ENCODE assay signal across 21 cellular contexts in genomic region chr10:105252908-105253307, GRCh38.
A peak's percentile ranks its signal among the peaks of the same experiment; 100 is the strongest.
DNase-seq lines count a peak whose midpoint lies in the region; ATAC-seq, FAIRE-seq and TF ChIP-seq lines count a peak whose summit lies in the region.
"Had no signal": no experiment of that assay in that cellular context is flagged by ENCODE, and none has a peak within 500 bp of the region (broad histone marks: within the 10 kb centered on the region; RNA-seq: fewer than 3 reads in every experiment).

No MANE protein-coding gene starts in this region.

- intact Hi-C loops in uterus (cut with DNase I; ENCODE audit: low total_unique reads) = no loop called here

- no peak overlapping the region for H2BK20ac ChIP-seq in H1 (ENCODE audit: low read length)

- no peak overlapping the region for H3K4me3 Mint-ChIP-seq in GM23338
- H3K4me3 Mint-ChIP-seq: CD4-positive, CD25-positive, alpha-beta regulatory T cell had no signal

- H4K20me1 ChIP-seq in GM23338 (replicated peaks; ENCODE audit: insufficient read depth) (no peaks in the 10 kb centered on the region), H1 (replicated peaks in 1 of 2; ENCODE audit: control insufficient read depth in 1 of 2, insufficient read depth in 2 of 2, low read length in 2 of 2) (no peaks in the 10 kb centered on the region)

- H3K27ac ChIP-seq in GM23338 (ENCODE audit: low read depth) (no peak overlapping the region), H1 (ENCODE audit: low read depth, low read length) (no peak overlapping the region), uterus (no peak overlapping the region)
- H3K27ac ChIP-seq: SK-N-MC had no signal

- no peak for FAIRE-seq in H1 (lab: Jason Lieb, UNC)
- FAIRE-seq: A204.1, GM12878, K562 had no signal

- no peak overlapping the region for H3K27ac Mint-ChIP-seq in GM23338
- H3K27ac Mint-ChIP-seq: CD4-positive, CD25-positive, alpha-beta regulatory T cell had no signal

- H3K36me3 ChIP-seq in GM23338 (ENCODE audit: insufficient read depth) (no peaks in the 10 kb centered on the region), H1 (ENCODE audit: control insufficient read depth in 2 of 4, insufficient read depth in 4 of 4, low read length in 3 of 4) (no peaks in the 10 kb centered on the region), uterus (no peaks in the 10 kb centered on the region)
- H3K36me3 ChIP-seq: BE2C had no signal

- POLR2A ChIA-PET in H1 (lab: Charles Lee; ENCODE audit: partially characterized antibody) = interaction anchor here (1.2 kb wide), 1 partner anchor 8 kb away, joined by 5 read pairs; no protein-coding TSS in a partner anchor

- no peak overlapping the region for H4K5ac ChIP-seq in H1 (ENCODE audit: insufficient read length, low read depth, low read length)

- no peak overlapping the region for H3K23ac ChIP-seq in H1 (ENCODE audit: insufficient read length)

- no peaks in the 10 kb centered on the region for H3K23me2 ChIP-seq in H1 (ENCODE audit: low read depth, low read length)

- TF ChIP-seq EP300 in H1 (IDR thresholded peaks at IDR 0.05; ENCODE audit: borderline replicate concordance in 1 of 2, low read depth in 2 of 2, low read length in 2 of 2) = no peak

- H3K18ac ChIP-seq in H1 (ENCODE audit: extremely low read depth, low read length) = no peak overlapping the region

- no peaks in the 10 kb centered on the region for H3F3A ChIP-seq in GM23338 (replicated peaks; ENCODE audit: low read depth)

- H3K27me3 ChIP-seq in GM23338 (ENCODE audit: insufficient read depth) = no peaks in the 10 kb centered on the region
- no peaks in the 10 kb centered on the region for H3K27me3 ChIP-seq in H1 (replicated peaks in 1 of 4; ENCODE audit: control insufficient read depth in 3 of 4, extremely low read depth in 1 of 4, insufficient read depth in 3 of 4, low read length in 3 of 4)
- H3K27me3 ChIP-seq in uterus = no peaks in the 10 kb centered on the region
- H3K27me3 ChIP-seq: BE2C had no signal

- no peak overlapping the region for H4K91ac ChIP-seq in H1 (replicated peaks; ENCODE audit: insufficient read length, low read length)

- no peak for TF ChIP-seq POLR2A in H1 (IDR thresholded peaks at IDR 0.05; ENCODE audit: control extremely low read depth in 1 of 2, low read depth in 2 of 2, low read length in 2 of 2)
- TF ChIP-seq POLR2A in uterus (IDR thresholded peaks at IDR 0.05) = no peak

- no peak overlapping the region for H3K4me3 ChIP-seq in GM23338
- H3K4me3 ChIP-seq in H1 (ENCODE audit: extremely low read depth in 1 of 4, insufficient read depth in 2 of 4, low read depth in 3 of 4, low read length in 4 of 4) = no peak overlapping the region
- no peak overlapping the region for H3K4me3 ChIP-seq in uterus
- H3K4me3 ChIP-seq: GM12878, K562, SK-N-MC had no signal

- no peaks in the 10 kb centered on the region for H3K36me3 Mint-ChIP-seq in GM23338 (ENCODE audit: low read depth)
- H3K36me3 Mint-ChIP-seq: CD4-positive, CD25-positive, alpha-beta regulatory T cell had no signal

- no peak overlapping the region for H2BK15ac ChIP-seq in H1 (ENCODE audit: low read length)

- H3K4me1 Mint-ChIP-seq in GM23338 = peaks cover 10% of the 10 kb centered on the region
- H3K4me1 Mint-ChIP-seq: CD4-positive, CD25-positive, alpha-beta regulatory T cell had no signal

- H3K27me3 Mint-ChIP-seq in GM23338 (ENCODE audit: insufficient read depth, low read depth, poor library complexity) = peaks cover 9% of the 10 kb centered on the region
- H3K27me3 Mint-ChIP-seq: CD4-positive, CD25-positive, alpha-beta regulatory T cell had no signal

- H3K4ac ChIP-seq in H1 (replicated peaks; ENCODE audit: insufficient read length, low read depth, low read length) = no peak overlapping the region

- no peaks in the 10 kb centered on the region; the same call in 2 of the 3 replicates for H3K9me3 Mint-ChIP-seq in GM23338

- CTCF ChIA-PET in H1 (lab: Charles Lee; ENCODE audit: partially characterized antibody) = interaction anchor here (1.1 kb wide), 1 partner anchor 189 kb away, joined by 3 read pairs; no protein-coding TSS in a partner anchor

- no peaks in the 10 kb centered on the region for H3K4me1 ChIP-seq in GM23338 (ENCODE audit: insufficient read depth)
- H3K4me1 ChIP-seq in H1 (replicated peaks in 1 of 4; ENCODE audit: control insufficient read depth in 3 of 4, insufficient read depth in 4 of 4, low read length in 3 of 4) = peaks cover 0 to 3% (median under 1%) of the 10 kb centered on the region in 4 experiments; a peak in 1 of 7 replicates
- no peaks in the 10 kb centered on the region for H3K4me1 ChIP-seq in uterus
- H3K4me1 ChIP-seq: BE2C had no signal

- H2BK5ac ChIP-seq in H1 (ENCODE audit: low read depth, low read length) = no peak overlapping the region

- TF ChIP-seq RAD21 in H1 (IDR thresholded peaks at IDR 0.05 in 1 of 2, conservative IDR thresholded peaks at IDR 0.05 in 1 of 2; ENCODE audit: low read depth in 2 of 2, low read length in 2 of 2) = no peak

- no peaks in the 10 kb centered on the region for H3K79me1 ChIP-seq in H1 (ENCODE audit: low read depth, low read length)

- H2AFZ ChIP-seq in GM23338 = no peak overlapping the region
- H2AFZ ChIP-seq in H1 (ENCODE audit: low read length) = peak overlapping the region; percentile 50; the same call in 1 of the 2 replicates

- no peak overlapping the region for H2BK120ac ChIP-seq in H1 (replicated peaks; ENCODE audit: low read depth, low read length)

- H2AK5ac ChIP-seq in H1 (ENCODE audit: low read depth, low read length) = no peak overlapping the region

- H3K14ac ChIP-seq in H1 (ENCODE audit: insufficient read length) = no peak overlapping the region

- H3K79me2 ChIP-seq in GM23338 (replicated peaks; ENCODE audit: insufficient read depth) (no peaks in the 10 kb centered on the region), H1 (ENCODE audit: control insufficient read depth in 1 of 2, insufficient read depth in 2 of 2, low read length in 2 of 2) (no peaks in the 10 kb centered on the region)

- DNase-seq in GM23338 (ENCODE audit: low spot score) = peak; percentile 16
- peak; percentile 13 for DNase-seq in NCI-H345 treated with DMSO at 0.1 percent for 48 hours (lab: John Stamatoyannopoulos, UW; ENCODE audit: unreplicated experiment)
- DNase-seq in H1 (ENCODE audit: low read depth in 1 of 2, low spot score in 2 of 2) = peak in 1 of 2 experiments; percentile 2
- peak; percentile 84 for DNase-seq in kidney tubule cell (ENCODE audit: low spot score)
- no peak for DNase-seq in LoVo (ENCODE audit: low spot score)
- no peak for DNase-seq in NCI-H2171 (lab: John Stamatoyannopoulos, UW)
- no peak for DNase-seq in uterus
- DNase-seq: BE2C; Calu3; CD4-positive, CD25-positive, alpha-beta regulatory T cell; DMS53; EL; NCI-H446; NCI-H526 treated with DMSO at 0.1 percent for 48 hours; OCI-M1; SHP77 had no signal

- ATAC-seq in GM23338 = peak; percentile 31; the same call in 1 of the 3 replicates
- no peak for ATAC-seq in HG03442 (IDR thresholded peaks at IDR 0.05; ENCODE audit: unreplicated experiment)
- ATAC-seq: GM12878, K562 had no signal

- no peak overlapping the region for H3K9ac ChIP-seq in H1 (replicated peaks in 1 of 4; ENCODE audit: extremely low read depth in 1 of 4, low read depth in 3 of 4, low read length in 3 of 4)

- no peak overlapping the region for H4K8ac ChIP-seq in H1 (ENCODE audit: extremely low read depth, insufficient read depth, low read length)

- H3K9me3 ChIP-seq in H1 (ENCODE audit: insufficient read depth in 2 of 2, low read depth in 1 of 2, low read length in 1 of 2) (no peaks in the 10 kb centered on the region), uterus (no peaks in the 10 kb centered on the region)
- H3K9me3 ChIP-seq: BE2C had no signal

- H3K9me2 ChIP-seq in GM23338 (ENCODE audit: insufficient read depth) = 0 out of 2 replicates have a peak, but pooled peaks cover 5% of the 10 kb centered on the region

- TF ChIP-seq CTCF in GM23338 (conservative IDR thresholded peaks at IDR 0.05; ENCODE audit: low read depth in 2 of 2) = no peak
- TF ChIP-seq CTCF in H1 (IDR thresholded peaks at IDR 0.05; ENCODE audit: control extremely low read depth in 1 of 3, insufficient read depth in 1 of 3, low read depth in 1 of 3, low read length in 3 of 3) = no peak
- TF ChIP-seq CTCF in uterus (IDR thresholded peaks at IDR 0.05) = no peak

- H2BK12ac ChIP-seq in H1 (ENCODE audit: low read depth, low read length) = no peak overlapping the region

- no peak overlapping the region for H3K56ac ChIP-seq in H1 (replicated peaks; ENCODE audit: insufficient read length, low read depth, low read length)

- H3K4me2 ChIP-seq in GM23338 = no peak overlapping the region
- no peak overlapping the region for H3K4me2 ChIP-seq in H1 (ENCODE audit: insufficient read depth in 1 of 2, low read depth in 2 of 2, low read length in 2 of 2)

TF ChIP-seq in GM23338, 12 proteins besides CTCF, POLR2A, EP300 and RAD21 (continues in another document):
- TF ChIP-seq ETS1 (IDR thresholded peaks at IDR 0.05) (no peak), CREB1 (CRISPR knock-in tag; IDR thresholded peaks at IDR 0.05; ENCODE audit: low read depth) (no peak), POLR2AphosphoS5 (IDR thresholded peaks at IDR 0.05; ENCODE audit: low read depth) (no peak)

TF ChIP-seq in H1, 55 proteins besides CTCF, POLR2A, EP300 and RAD21 (continues in another document):
- no peak for TF ChIP-seq BCL11A (IDR thresholded peaks at IDR 0.05; ENCODE audit: low read depth in 2 of 2, low read length in 2 of 2)
- no peak for TF ChIP-seq TEAD4 (IDR thresholded peaks at IDR 0.05; ENCODE audit: low read depth, low read length)
- TF ChIP-seq JUND (IDR thresholded peaks at IDR 0.05; ENCODE audit: low read length) = no peak
- no peak for TF ChIP-seq YY1 (IDR thresholded peaks at IDR 0.05; ENCODE audit: low read depth, low read length)
- no peak for TF ChIP-seq KDM4A (IDR thresholded peaks at IDR 0.05; ENCODE audit: low read depth, low read length, severe bottlenecking)
- TF ChIP-seq RNF2 (IDR thresholded peaks at IDR 0.05; ENCODE audit: borderline replicate concordance, low read depth, low read length, missing control alignments, poor library complexity, severe bottlenecking) = no peak
- no peak for TF ChIP-seq POLR2AphosphoS5 (IDR thresholded peaks at IDR 0.05; ENCODE audit: low read depth, low read length)
- no peak for TF ChIP-seq SP2 (IDR thresholded peaks at IDR 0.05; ENCODE audit: low read length)

Comparison
In these comparisons a context has a peak if more than half of its experiments do, and no peak if none do; other contexts are left out.
1. DNase-seq: peak in GM23338 (single experiment), NCI-H345 treated with DMSO at 0.1 percent for 48 hours (single experiment) and kidney tubule cell (single experiment); none in LoVo (single experiment), NCI-H2171 (single experiment) and uterus (0 of 2).